In genomic region chr14:103518416-103519042, GRCh38 we compare ENCODE assay signal across 8 cellular contexts. TPM values are rescaled to one million over a fixed set of nuclear protein-coding genes. Genes with fewer than 3 reads are reported as not detected.
DNase-seq lines count a peak whose midpoint lies in the region; ATAC-seq, FAIRE-seq and TF ChIP-seq lines count a peak whose summit lies in the region.

No MANE protein-coding gene starts in this region.

- H3K9me3 ChIP-seq in breast epithelium (no peaks in the 10 kb centered on the region), keratinocyte (ENCODE audit: control insufficient read depth, low read depth, low read length) (no peaks in the 10 kb centered on the region)

- H4K20me1 ChIP-seq in keratinocyte (ENCODE audit: control insufficient read depth, extremely low read depth, insufficient read depth, low read length) = peaks cover 7% of the 10 kb centered on the region

- no peak overlapping the region for H3K4me3 ChIP-seq in breast epithelium
- no peak overlapping the region for H3K4me3 ChIP-seq in keratinocyte (ENCODE audit: control insufficient read depth in 2 of 3, extremely low read depth in 1 of 3, insufficient read depth in 2 of 3, low read depth in 1 of 3, low read length in 3 of 3)

- TF ChIP-seq POLR2A in breast epithelium (IDR thresholded peaks at IDR 0.05) = no peak

- H3K36me3 ChIP-seq in breast epithelium (no peaks in the 10 kb centered on the region), keratinocyte (ENCODE audit: control insufficient read depth in 2 of 2, extremely low read depth in 1 of 2, insufficient read depth in 2 of 2, low read length in 2 of 2) (peaks cover 0 to 7% of the 10 kb centered on the region in 2 experiments)

- no peak overlapping the region for H3K4me2 ChIP-seq in keratinocyte (ENCODE audit: control insufficient read depth, extremely low read depth, insufficient read depth, low read depth, low read length)

- H3K9ac ChIP-seq in keratinocyte (ENCODE audit: control insufficient read depth, extremely low read depth, insufficient read depth, low read length) = no peak overlapping the region

- DNase-seq in COR-L47 (lab: John Stamatoyannopoulos, UW) (peak; percentile 73), HUDEP-2 (lab: John Stamatoyannopoulos, UW; ENCODE audit: unreplicated experiment in 76 of 76) (peak in 44 of 76 experiments; percentile 6 to 59 (median 35)), T-helper 22 cell (ENCODE audit: low read depth) (peak; percentile 20), breast epithelium (ENCODE audit: low spot score in 2 of 2) (no peak), keratinocyte (ENCODE audit: low read depth, low spot score) (no peak), NCI-H128 (lab: John Stamatoyannopoulos, UW; ENCODE audit: unreplicated experiment) (no peak)
- DNase-seq in stimulated activated CD4-positive, alpha-beta T cell treated with anti-CD3 and anti-CD28 coated beads, Interleukin-2, amount 100 ng/mL, for 4 hours (ENCODE audit: low read depth) = peak; percentile 35

- no peaks in the 10 kb centered on the region for H3K9me1 ChIP-seq in keratinocyte (ENCODE audit: control insufficient read depth, extremely low read depth, insufficient read depth, low read length)

- no peaks in the 10 kb centered on the region for H3K79me2 ChIP-seq in keratinocyte (ENCODE audit: control insufficient read depth, insufficient read depth, low read length)

- H3K27me3 ChIP-seq in breast epithelium (no peaks in the 10 kb centered on the region), keratinocyte (ENCODE audit: control insufficient read depth, extremely low read depth, insufficient read depth, low read length) (peaks cover 40% of the 10 kb centered on the region)

- peak; percentile 41 for FAIRE-seq in keratinocyte (lab: Jason Lieb, UNC)

- peaks cover under 1 to 9% of the 10 kb centered on the region in 2 donors for H3K4me1 ChIP-seq in breast epithelium
- H3K4me1 ChIP-seq in keratinocyte (ENCODE audit: control insufficient read depth, extremely low read depth, insufficient read depth, low read length) = peaks cover 26% of the 10 kb centered on the region

- no peak for ATAC-seq in GM18909 (IDR thresholded peaks at IDR 0.05; ENCODE audit: poor library complexity, unreplicated experiment)

- H3K27ac ChIP-seq in breast epithelium (peak overlapping the region in 1 of 2 donors; percentile 53), keratinocyte (ENCODE audit: control insufficient read depth, insufficient read depth, low read length) (no peak overlapping the region)

- TF ChIP-seq CTCF in breast epithelium (IDR thresholded peaks at IDR 0.05) = peak; percentile 48 to 89 (median 77)
- peak in 2 of 3 experiments; percentile 84 to 94 for TF ChIP-seq CTCF in keratinocyte (optimal IDR thresholded peaks at IDR 0.05 in 1 of 3, IDR thresholded peaks at IDR 0.05 in 1 of 3, conservative IDR thresholded peaks at IDR 0.05 in 1 of 3; ENCODE audit: extremely low read depth in 1 of 3, insufficient read depth in 2 of 3, low read length in 3 of 3)

- dilution Hi-C loops in keratinocyte (cut with MboI; ENCODE audit: extremely low pct_ligation_motif_present, low sequenced_read_pairs) = no loop called here

- H2AFZ ChIP-seq in keratinocyte (ENCODE audit: control insufficient read depth, low read length) = no peak overlapping the region

- intact Hi-C loops in breast epithelium (cut with DNase I; ENCODE audit: low total_unique reads) = no loop called here

RNA-seq across cellular contexts. Expression of gene CKB, which starts 4.1 kb away (rescaled TPM):
- 100 to 1,000 TPM in 1 of 3 donors, 10 to 100 TPM in 2; 61.6 to 305 (median 83.2) TPM for total RNA-seq in breast epithelium
- 8.2 to 60.7 TPM (median 10.0 TPM) in 3 replicates for polyA plus RNA-seq in keratinocyte
- 94.1 TPM for polyA plus RNA-seq in keratinocyte (2011; ENCODE audit: low read depth)
- polyA plus RNA-seq in keratinocyte (2011; cell fraction: cytosol; rRNA removed) = 15.4 and 80.5 TPM in 2 replicates
- polyA plus RNA-seq in keratinocyte (2011; cell fraction: nucleus; rRNA removed) = 49.1 and 79.4 TPM in 2 replicates
- 16.1 and 59.8 TPM in 2 replicates for polyA plus RNA-seq in keratinocyte (2012; ENCODE audit: low replicate concordance)
- polyA minus RNA-seq in keratinocyte = 4.6 to 13.7 TPM (median 11.2 TPM) in 3 replicates
- 58.3 TPM for polyA minus RNA-seq in keratinocyte (2011; cell fraction: cytosol; rRNA and poly(A)+ RNA removed)
- polyA minus RNA-seq in keratinocyte (2011; cell fraction: nucleus; rRNA and poly(A)+ RNA removed) = 7.6 and 11.1 TPM in 2 replicates

RNA-seq across cellular contexts. Expression of gene TRMT61A, which starts 10.5 kb away (rescaled TPM):
- 10 to 100 TPM; 10.7 to 17.7 (median 11.3) TPM for total RNA-seq in breast epithelium
- polyA plus RNA-seq in keratinocyte = 4.4 to 8.9 TPM (median 5.9 TPM) in 3 replicates
- 0.64 TPM for polyA plus RNA-seq in keratinocyte (2011; ENCODE audit: low read depth)
- polyA plus RNA-seq in keratinocyte (2011; cell fraction: cytosol; rRNA removed) = 3.7 and 9.9 TPM in 2 replicates
- 8.1 and 10.7 TPM in 2 replicates for polyA plus RNA-seq in keratinocyte (2011; cell fraction: nucleus; rRNA removed)
- 5.2 and 10.0 TPM in 2 replicates for polyA plus RNA-seq in keratinocyte (2012; ENCODE audit: low replicate concordance)
- polyA minus RNA-seq in keratinocyte = 2.1 to 5.0 TPM (median 3.2 TPM) in 3 replicates
- polyA minus RNA-seq in keratinocyte (2011; cell fraction: cytosol; rRNA and poly(A)+ RNA removed) = 8.8 TPM
- polyA minus RNA-seq in keratinocyte (2011; cell fraction: nucleus; rRNA and poly(A)+ RNA removed) = 5.4 and 6.7 TPM in 2 replicates

RNA-seq across cellular contexts. Expression of gene BAG5, which starts 43.9 kb away (rescaled TPM):
- 10 to 100 TPM; 29.5 to 45.4 (median 38.5) TPM for total RNA-seq in breast epithelium
- 6.9 to 14.4 TPM (median 13.8 TPM) in 3 replicates for polyA plus RNA-seq in keratinocyte
- polyA plus RNA-seq in keratinocyte (2011; ENCODE audit: low read depth) = 120 TPM
- 9.5 and 14.2 TPM in 2 replicates for polyA plus RNA-seq in keratinocyte (2011; cell fraction: cytosol; rRNA removed)
- 16.5 and 19.6 TPM in 2 replicates for polyA plus RNA-seq in keratinocyte (2011; cell fraction: nucleus; rRNA removed)
- 20.1 and 21.2 TPM in 2 replicates for polyA plus RNA-seq in keratinocyte (2012; ENCODE audit: low replicate concordance)
- 9.9 to 18.6 TPM (median 13.9 TPM) in 3 replicates for polyA minus RNA-seq in keratinocyte
- polyA minus RNA-seq in keratinocyte (2011; cell fraction: cytosol; rRNA and poly(A)+ RNA removed) = 12.7 TPM
- polyA minus RNA-seq in keratinocyte (2011; cell fraction: nucleus; rRNA and poly(A)+ RNA removed) = 9.3 and 17.5 TPM in 2 replicates

RNA-seq across cellular contexts. Expression of gene COA8, which starts 44.2 kb away (rescaled TPM):
- 10 to 100 TPM; 26.5 to 41.9 (median 27.2) TPM for total RNA-seq in breast epithelium
- polyA plus RNA-seq in keratinocyte = 20.6 to 26.1 TPM (median 24.8 TPM) in 3 replicates
- 35.0 TPM for polyA plus RNA-seq in keratinocyte (2011; ENCODE audit: low read depth)
- polyA plus RNA-seq in keratinocyte (2011; cell fraction: cytosol; rRNA removed) = 19.4 and 29.1 TPM in 2 replicates
- polyA plus RNA-seq in keratinocyte (2011; cell fraction: nucleus; rRNA removed) = 7.3 and 7.4 TPM in 2 replicates
- polyA plus RNA-seq in keratinocyte (2012; ENCODE audit: low replicate concordance) = 43.4 and 43.6 TPM in 2 replicates
- 5.1 to 8.4 TPM (median 7.2 TPM) in 3 replicates for polyA minus RNA-seq in keratinocyte
- 14.8 TPM for polyA minus RNA-seq in keratinocyte (2011; cell fraction: cytosol; rRNA and poly(A)+ RNA removed)
- polyA minus RNA-seq in keratinocyte (2011; cell fraction: nucleus; rRNA and poly(A)+ RNA removed) = 3.4 and 8.8 TPM in 2 replicates

Comparison
In these comparisons a context has a peak if more than half of its experiments do, and no peak if none do; other contexts are left out.
1. DNase-seq: peak in COR-L47 (single experiment), HUDEP-2 (44 of 76), T-helper 22 cell (single experiment) and stimulated activated CD4-positive, alpha-beta T cell treated with anti-CD3 and anti-CD28 coated beads, Interleukin-2, amount 100 ng/mL, for 4 hours (single experiment); none in breast epithelium (0 of 2), keratinocyte (single experiment) and NCI-H128 (single experiment).